Comparison of ENCODE assay signal across 1 cellular context in the genomic region with DNA sequence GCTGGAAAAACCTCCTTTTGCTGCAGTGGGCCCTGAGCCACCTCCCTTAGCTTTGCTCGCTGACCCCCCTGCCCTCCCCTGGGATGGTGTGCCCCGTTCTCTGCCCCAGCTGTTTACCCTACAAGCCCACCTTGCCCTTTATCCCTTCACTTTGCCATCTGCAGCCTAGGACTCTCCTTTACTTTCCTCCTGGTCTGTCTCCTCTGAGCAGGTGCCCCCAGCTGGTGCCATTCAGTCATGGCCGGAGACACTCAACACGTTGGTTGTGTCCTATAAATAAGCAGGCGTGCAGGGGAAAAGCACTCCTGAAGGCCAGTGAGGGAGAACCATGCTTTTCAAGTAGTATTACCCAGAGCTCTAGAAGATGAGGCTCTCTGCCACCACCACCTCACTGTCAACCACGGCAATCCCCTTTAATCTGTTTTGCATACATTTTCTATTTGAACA.
TF ChIP-seq lines count a peak whose summit lies in the region.

No MANE protein-coding gene starts in this region.

TF ChIP-seq in IMR-90, 13 proteins besides CTCF, POLR2A, EP300 and RAD21:
- no peak for TF ChIP-seq RFX5 (IDR thresholded peaks at IDR 0.05; ENCODE audit: low read depth, low read length)
- no peak for TF ChIP-seq CEBPB (IDR thresholded peaks at IDR 0.05; ENCODE audit: low read depth, low read length)
- no peak for TF ChIP-seq FOS (IDR thresholded peaks at IDR 0.05; ENCODE audit: low read depth, low read length)
- TF ChIP-seq, protein P1, sequence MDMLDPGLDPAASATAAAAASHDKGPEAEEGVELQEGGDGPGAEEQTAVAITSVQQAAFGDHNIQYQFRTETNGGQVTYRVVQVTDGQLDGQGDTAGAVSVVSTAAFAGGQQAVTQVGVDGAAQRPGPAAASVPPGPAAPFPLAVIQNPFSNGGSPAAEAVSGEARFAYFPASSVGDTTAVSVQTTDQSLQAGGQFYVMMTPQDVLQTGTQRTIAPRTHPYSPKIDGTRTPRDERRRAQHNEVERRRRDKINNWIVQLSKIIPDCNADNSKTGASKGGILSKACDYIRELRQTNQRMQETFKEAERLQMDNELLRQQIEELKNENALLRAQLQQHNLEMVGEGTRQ (IDR thresholded peaks at IDR 0.05; ENCODE audit: low read depth, low read length), result no peak
- no peak for TF ChIP-seq BHLHE40 (IDR thresholded peaks at IDR 0.05; ENCODE audit: low read depth, low read length)
- TF ChIP-seq NFE2L2 (IDR thresholded peaks at IDR 0.05; ENCODE audit: low read depth, low read length), result no peak
- no peak for TF ChIP-seq SMC3 (IDR thresholded peaks at IDR 0.05; ENCODE audit: low read depth, low read length)
- TF ChIP-seq, protein P2, sequence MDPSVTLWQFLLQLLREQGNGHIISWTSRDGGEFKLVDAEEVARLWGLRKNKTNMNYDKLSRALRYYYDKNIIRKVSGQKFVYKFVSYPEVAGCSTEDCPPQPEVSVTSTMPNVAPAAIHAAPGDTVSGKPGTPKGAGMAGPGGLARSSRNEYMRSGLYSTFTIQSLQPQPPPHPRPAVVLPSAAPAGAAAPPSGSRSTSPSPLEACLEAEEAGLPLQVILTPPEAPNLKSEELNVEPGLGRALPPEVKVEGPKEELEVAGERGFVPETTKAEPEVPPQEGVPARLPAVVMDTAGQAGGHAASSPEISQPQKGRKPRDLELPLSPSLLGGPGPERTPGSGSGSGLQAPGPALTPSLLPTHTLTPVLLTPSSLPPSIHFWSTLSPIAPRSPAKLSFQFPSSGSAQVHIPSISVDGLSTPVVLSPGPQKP (IDR thresholded peaks at IDR 0.05; ENCODE audit: borderline replicate concordance, low read depth, low read length), result no peak
- TF ChIP-seq RCOR1 (IDR thresholded peaks at IDR 0.05; ENCODE audit: insufficient replicate concordance, low read length), result no peak
- no peak for TF ChIP-seq CHD1 (IDR thresholded peaks at IDR 0.05; ENCODE audit: low read depth, low read length)
- TF ChIP-seq MAZ (IDR thresholded peaks at IDR 0.05; ENCODE audit: borderline replicate concordance, low read depth, low read length), result no peak
- TF ChIP-seq MXI1 (IDR thresholded peaks at IDR 0.05; ENCODE audit: borderline replicate concordance, low read depth, low read length), result no peak
- no peak for TF ChIP-seq MAFK (IDR thresholded peaks at IDR 0.05; ENCODE audit: low read depth, low read length)
